In genomic region chr15:77067691-77068367, GRCh38 we compare ENCODE assay signal across 12 cellular contexts. TPM values are rescaled to one million over a fixed set of nuclear protein-coding genes. Genes with fewer than 3 reads are reported as not detected.
A peak's percentile ranks its signal among the peaks of the same experiment; 100 is the strongest.
DNase-seq lines count a peak whose midpoint lies in the region; ATAC-seq, FAIRE-seq and TF ChIP-seq lines count a peak whose summit lies in the region.
"Had no signal": no experiment of that assay in that cellular context is flagged by ENCODE, and none has a peak within 500 bp of the region (broad histone marks: within the 10 kb centered on the region; RNA-seq: fewer than 3 reads in every experiment).

No MANE protein-coding gene starts in this region.

- no peak for ATAC-seq in psoas muscle

- H3K27me3 ChIP-seq in GM06990 (replicated peaks; ENCODE audit: control insufficient read depth, insufficient read depth, low read length), result no peaks in the 10 kb centered on the region
- no peaks in the 10 kb centered on the region for H3K27me3 ChIP-seq in endocrine pancreas (ENCODE audit: control insufficient read depth, insufficient read depth, low read length)
- H3K27me3 ChIP-seq in psoas muscle (ENCODE audit: insufficient read depth in 3 of 3, low read length in 2 of 3), result no peaks in the 10 kb centered on the region

- H3K9ac ChIP-seq in endocrine pancreas (ENCODE audit: control insufficient read depth, insufficient read depth, low read length), result no peak overlapping the region

- no peak for TF ChIP-seq CTCF in GM06990 (IDR thresholded peaks at IDR 0.05; ENCODE audit: insufficient read depth, low read length, poor library complexity, severe bottlenecking)
- no peak for TF ChIP-seq CTCF in psoas muscle (IDR thresholded peaks at IDR 0.05)

- no peak for FAIRE-seq in urothelium cell line (lab: Jason Lieb, UNC)

- peaks cover 36% of the 10 kb centered on the region for H3K4me1 ChIP-seq in endocrine pancreas (ENCODE audit: control insufficient read depth, insufficient read depth, low read length)
- H3K4me1 ChIP-seq in psoas muscle, result peaks cover 59% of the 10 kb centered on the region

- H3K9me3 ChIP-seq in endocrine pancreas (ENCODE audit: control insufficient read depth, low read length), result no peaks in the 10 kb centered on the region
- H3K9me3 ChIP-seq in psoas muscle, result no peaks in the 10 kb centered on the region

- peak; percentile 20 for DNase-seq in GM06990 (ENCODE audit: extremely low read depth, insufficient read length)
- DNase-seq in NCI-H69 (lab: John Stamatoyannopoulos, UW), result peak; percentile 7
- no peak for DNase-seq in psoas muscle
- DNase-seq in urothelium cell line (ENCODE audit: low spot score), result no peak
- no peak for DNase-seq in NCI-H1417 (lab: John Stamatoyannopoulos, UW)
- no peak for DNase-seq in effector CD4-positive, alpha-beta T cell
- DNase-seq in COLO829 (ENCODE audit: low spot score), result no peak
- DNase-seq: activated CD8-positive, alpha-beta memory T cell treated with anti-CD3 and anti-CD28 coated beads, Interleukin-2, amount 50 U/mL, for 48 hours; aorta; islet precursor cell; T-helper 2 cell had no signal

- H3K27ac ChIP-seq in psoas muscle, result peak overlapping the region; percentile 84

- H3K36me3 ChIP-seq in GM06990 (ENCODE audit: control insufficient read depth, insufficient read depth, low read length) (no peaks in the 10 kb centered on the region), endocrine pancreas (ENCODE audit: control insufficient read depth, insufficient read depth, low read length) (no peaks in the 10 kb centered on the region), psoas muscle (ENCODE audit: insufficient read depth in 1 of 2, low read depth in 1 of 2) (no peaks in the 10 kb centered on the region)

- intact Hi-C loops in psoas muscle (cut with DNase I), result no loop called here

- 67 to 93% (median 75%) methylated on average over 3 of the region's 3 CpGs for WGBS in psoas muscle, 3 donors

- no peak overlapping the region; the same call in 1 of the 2 replicates for H3K4me3 ChIP-seq in GM06990 (replicated peaks; ENCODE audit: low read depth, low read length)
- H3K4me3 ChIP-seq in endocrine pancreas (ENCODE audit: control insufficient read depth, insufficient read depth, low read length), result peak overlapping the region; percentile 91
- no peak overlapping the region for H3K4me3 ChIP-seq in psoas muscle

RNA-seq across cellular contexts. Expression of gene TSPAN3, which starts 3.1 kb away (rescaled TPM):
- 100 to 1,000 TPM; 179 to 215 (median 207) TPM for total RNA-seq in psoas muscle
- 100 to 1,000 TPM; 146 to 330 (median 210) TPM for polyA plus RNA-seq in psoas muscle

Comparison
In these comparisons a context has a peak if more than half of its experiments do, and no peak if none do; other contexts are left out.
1. DNase-seq: peak in GM06990 (single experiment) and NCI-H69 (single experiment); none in psoas muscle (0 of 2), urothelium cell line (single experiment), NCI-H1417 (0 of 3), effector CD4-positive, alpha-beta T cell (single experiment) and COLO829 (single experiment).